25 cellular contexts compared by ENCODE assay signal in the genomic region with DNA sequence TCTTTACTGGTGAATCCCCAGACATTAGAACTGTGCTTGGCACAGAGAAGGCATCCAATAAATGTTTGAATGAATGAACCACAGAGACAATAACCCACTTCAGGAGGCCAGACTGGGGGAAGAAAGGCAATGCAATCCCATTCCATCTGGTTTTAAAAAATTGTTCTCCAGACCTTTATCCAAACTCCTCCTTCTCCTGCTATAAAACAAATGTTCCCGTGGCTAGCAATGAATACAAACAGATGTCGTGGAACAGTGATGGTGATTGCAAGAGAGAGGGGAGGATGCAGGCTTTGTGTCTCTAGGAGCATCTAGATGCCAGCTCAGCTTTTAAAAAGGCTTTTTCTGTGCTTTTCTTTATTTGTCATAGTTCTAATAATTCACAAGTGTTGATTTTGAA. TPM values are rescaled to one million over a fixed set of nuclear protein-coding genes. Genes with fewer than 3 reads are reported as not detected.
DNase-seq lines count a peak whose midpoint lies in the region; ATAC-seq and TF ChIP-seq lines count a peak whose summit lies in the region.
"Had no signal": no experiment of that assay in that cellular context is flagged by ENCODE, and none has a peak within 500 bp of the region (broad histone marks: within the 10 kb centered on the region; RNA-seq: fewer than 3 reads in every experiment).

No MANE protein-coding gene starts in this region.

- H3F3A ChIP-seq in neural progenitor cell (ENCODE audit: low read depth), result peaks cover 6% of the 10 kb centered on the region

- H2AFZ ChIP-seq in neural progenitor cell (replicated peaks), result no peak overlapping the region

- no peak for ATAC-seq in HG03280 (IDR thresholded peaks at IDR 0.05; ENCODE audit: unreplicated experiment)
- ATAC-seq: activated CD8-positive, alpha-beta T cell treated with anti-CD3 and anti-CD28 coated beads, Interleukin-2, amount 10 ng/mL, durations not matched to agents 7 days and 5 days; GM12878; HepG2; stimulated activated memory B cell treated with anti-CD40 and anti-IgM and Interleukin-4, amounts not matched to agents 10 μg/mL and 1 μg/mL and 100 μg/mL, for 72 hours; WTC11 had no signal

- no peaks in the 10 kb centered on the region for H3K79me2 ChIP-seq in neural progenitor cell (ENCODE audit: low read depth)

- peaks cover 22% of the 10 kb centered on the region for H3K4me1 ChIP-seq in adipocyte (ENCODE audit: control insufficient read depth, insufficient read depth, low read length)
- H3K4me1 ChIP-seq in neural progenitor cell, result peaks cover 18% of the 10 kb centered on the region
- no peaks in the 10 kb centered on the region for H3K4me1 ChIP-seq in BE2C
- H3K4me1 ChIP-seq: adrenal gland had no signal

- H3K4me2 ChIP-seq in neural progenitor cell, result peak overlapping the region; percentile 30

- H3K27ac Mint-ChIP-seq in neural progenitor cell, result no peak overlapping the region
- H3K27ac Mint-ChIP-seq: stimulated activated memory B cell treated with anti-CD40 and anti-IgM and Interleukin-4, amounts not matched to agents 10 μg/mL and 1 μg/mL and 100 μg/mL, for 72 hours; T-helper 1 cell treated with Interleukin-12 subunit alpha and Interleukin-12 subunit beta and Interleukin-4 antibody, amounts not matched to agents 30 μg/mL and 1 μg/mL, for 36 hours; WTC11 had no signal

- no peaks in the 10 kb centered on the region for H4K20me1 ChIP-seq in neural progenitor cell (ENCODE audit: low read depth)

- H3K36me3 ChIP-seq in adipocyte (ENCODE audit: control insufficient read depth, insufficient read depth, low read length, severe bottlenecking) (no peaks in the 10 kb centered on the region), neural progenitor cell (no peaks in the 10 kb centered on the region), BE2C (no peaks in the 10 kb centered on the region)
- H3K36me3 ChIP-seq: adrenal gland, cardiac muscle cell, MG63, transverse colon had no signal

- H3K4me3 ChIP-seq in adipocyte (ENCODE audit: low read length) (no peak overlapping the region), neural progenitor cell (no peak overlapping the region), BE2C (ENCODE audit: low read depth, low read length) (no peak overlapping the region)
- H3K4me3 ChIP-seq: adrenal gland, cardiac muscle cell, dorsolateral prefrontal cortex, GM12878, MG63, transverse colon had no signal

- H3K9ac ChIP-seq in adipocyte (ENCODE audit: low read length) (no peak overlapping the region), neural progenitor cell (no peak overlapping the region)

- H3K27me3 ChIP-seq in adipocyte (replicated peaks; ENCODE audit: control insufficient read depth, insufficient read depth, low read length) (no peaks in the 10 kb centered on the region), neural progenitor cell (no peaks in the 10 kb centered on the region), BE2C (no peaks in the 10 kb centered on the region)
- H3K27me3 ChIP-seq: adrenal gland, dorsolateral prefrontal cortex, MG63, transverse colon had no signal

- H3K4me3 Mint-ChIP-seq in neural progenitor cell, result no peak overlapping the region
- H3K4me3 Mint-ChIP-seq: activated CD8-positive, alpha-beta T cell treated with anti-CD3 and anti-CD28 coated beads, Interleukin-2, amount 10 ng/mL, durations not matched to agents 7 days and 5 days; CD8-positive, alpha-beta memory T cell; stimulated activated memory B cell treated with anti-CD40 and anti-IgM and Interleukin-4, amounts not matched to agents 10 μg/mL and 1 μg/mL and 100 μg/mL, for 72 hours; T-helper 1 cell treated with Interleukin-12 subunit alpha and Interleukin-12 subunit beta and Interleukin-4 antibody, amounts not matched to agents 30 μg/mL and 1 μg/mL, for 36 hours; WTC11 had no signal

- peaks cover 2% of the 10 kb centered on the region for H3K27me3 Mint-ChIP-seq in neural progenitor cell (ENCODE audit: insufficient read depth, low read depth)
- H3K27me3 Mint-ChIP-seq: CD8-positive, alpha-beta memory T cell; stimulated activated memory B cell treated with anti-CD40 and anti-IgM and Interleukin-4, amounts not matched to agents 10 μg/mL and 1 μg/mL and 100 μg/mL, for 72 hours had no signal

- TF ChIP-seq CTCF in neural progenitor cell (IDR thresholded peaks at IDR 0.05) (no peak), BE2C (IDR thresholded peaks at IDR 0.05; ENCODE audit: low read depth, low read length) (no peak)

- no peaks in the 10 kb centered on the region for H3K9me3 Mint-ChIP-seq in neural progenitor cell
- H3K9me3 Mint-ChIP-seq: CD8-positive, alpha-beta memory T cell; stimulated activated memory B cell treated with anti-CD40 and anti-IgM and Interleukin-4, amounts not matched to agents 10 μg/mL and 1 μg/mL and 100 μg/mL, for 72 hours had no signal

- H3K4me1 Mint-ChIP-seq in neural progenitor cell, result peaks cover 17% of the 10 kb centered on the region
- H3K4me1 Mint-ChIP-seq: CD8-positive, alpha-beta memory T cell; stimulated activated memory B cell treated with anti-CD40 and anti-IgM and Interleukin-4, amounts not matched to agents 10 μg/mL and 1 μg/mL and 100 μg/mL, for 72 hours; WTC11 had no signal

- no peaks in the 10 kb centered on the region for H3K36me3 Mint-ChIP-seq in neural progenitor cell
- H3K36me3 Mint-ChIP-seq: stimulated activated memory B cell treated with anti-CD40 and anti-IgM and Interleukin-4, amounts not matched to agents 10 μg/mL and 1 μg/mL and 100 μg/mL, for 72 hours; WTC11 had no signal

- no peak overlapping the region for H3K27ac ChIP-seq in neural progenitor cell
- H3K27ac ChIP-seq: adrenal gland, cardiac muscle cell, dorsolateral prefrontal cortex, transverse colon had no signal

- H3K9me3 ChIP-seq in adipocyte (ENCODE audit: control insufficient read depth, low read length), result no peaks in the 10 kb centered on the region
- H3K9me3 ChIP-seq in neural progenitor cell (ENCODE audit: low read depth), result no peaks in the 10 kb centered on the region
- no peaks in the 10 kb centered on the region for H3K9me3 ChIP-seq in BE2C
- H3K9me3 ChIP-seq: adrenal gland, MG63, transverse colon had no signal

- DNase-seq in DMS53 (lab: John Stamatoyannopoulos, UW) (peak; percentile 83), DMS53 treated with DMSO at 0.1 percent for 48 hours (lab: John Stamatoyannopoulos, UW; ENCODE audit: unreplicated experiment) (no peak), NCI-H1092 (lab: John Stamatoyannopoulos, UW) (peak; percentile 44), adipocyte (ENCODE audit: low read depth) (peak; percentile 87), neural progenitor cell (ENCODE audit: low spot score) (peak; percentile 7), NAMALWA (ENCODE audit: low spot score) (no peak), BE2C (no peak)
- DNase-seq: 8988T; activated CD8-positive, alpha-beta T cell treated with anti-CD3 and anti-CD28 coated beads, Interleukin-2, amount 10 ng/mL, durations not matched to agents 7 days and 5 days; adrenal gland; CD8-positive, alpha-beta memory T cell; dorsolateral prefrontal cortex; NCI-H226; SHP77; stimulated activated CD4-positive, alpha-beta T cell treated with anti-CD3 and anti-CD28 coated beads, Interleukin-12 subunit alpha, Interleukin-12 subunit beta, amount 100 ng/mL, for 4 hours; transverse colon had no signal

RNA-seq across cellular contexts. Expression of a gene that starts 59.2 kb away (rescaled TPM):
- not detected in 2 replicates for total RNA-seq in neural progenitor cell (ENCODE audit: low replicate concordance)
- polyA plus RNA-seq in BE2C (2012; ENCODE audit: insufficient read depth, insufficient read length, low read depth), result not detected
- total RNA-seq: cardiac muscle cell, GM12878 had no signal
- polyA plus RNA-seq: cardiac muscle cell; CD8-positive, alpha-beta memory T cell; neural cell had no signal

Comparison
In these comparisons a context has a peak if more than half of its experiments do, and no peak if none do; other contexts are left out.
1. DNase-seq: peak in DMS53 (single experiment), NCI-H1092 (single experiment), adipocyte (single experiment) and neural progenitor cell (single experiment); none in DMS53 treated with DMSO at 0.1 percent for 48 hours (single experiment), NAMALWA (single experiment) and BE2C (single experiment).